33 cellular contexts compared by ENCODE assay signal in genomic region chr1:40431385-40431784, GRCh38.
"Had no signal": no experiment of that assay in that cellular context is flagged by ENCODE, and none has a peak within 500 bp of the region (broad histone marks: within the 10 kb centered on the region; RNA-seq: fewer than 3 reads in every experiment).

No MANE protein-coding gene starts in this region.

- H3K9me3 ChIP-seq: adrenal gland, body of pancreas, breast epithelium had no signal

- H3K4me1 ChIP-seq: adrenal gland, body of pancreas, breast epithelium had no signal

- H3K27me3 Mint-ChIP-seq: activated B cell treated with CpG ODN at 0.5 μM for 24 hours; activated CD4-positive, alpha-beta memory T cell treated with anti-CD3 and anti-CD28 coated beads for 36 hours; activated CD4-positive, alpha-beta T cell treated with anti-CD3 and anti-CD28 coated beads, Interleukin-2, amount 10 ng/mL, durations not matched to agents 24 days and 14 days; activated CD8-positive, alpha-beta T cell treated with anti-CD3 and anti-CD28 coated beads for 36 hours; activated naive CD8-positive, alpha-beta T cell treated with anti-CD3 and anti-CD28 coated beads for 36 hours; activated T-cell treated with anti-CD3 and anti-CD28 coated beads, Interleukin-2, amount 50 U/mL, for 24 hours; activated T-helper 17 cell treated with anti-CD3 and anti-CD28 coated beads, Interleukin-2, amount 50 U/mL, for 72 hours; T-cell; T-helper 17 cell had no signal

- ATAC-seq: activated CD8-positive, alpha-beta T cell treated with anti-CD3 and anti-CD28 coated beads for 36 hours; activated naive CD4-positive, alpha-beta T cell treated with anti-CD3 and anti-CD28 coated beads, Interleukin-2, amount 50 U/mL, for 72 hours; activated T-helper 17 cell treated with anti-CD3 and anti-CD28 coated beads, Interleukin-2, amount 50 U/mL, for 72 hours; body of pancreas; T-cell; T-helper 17 cell had no signal

- H3K27ac ChIP-seq: adrenal gland, body of pancreas, brain microvascular endothelial cell, breast epithelium, VCaP had no signal

- H3K4me3 Mint-ChIP-seq: activated B cell treated with CpG ODN at 0.5 μM for 24 hours; activated CD4-positive, alpha-beta memory T cell treated with anti-CD3 and anti-CD28 coated beads for 36 hours; activated CD4-positive, alpha-beta T cell treated with anti-CD3 and anti-CD28 coated beads, Interleukin-2, amount 10 ng/mL, durations not matched to agents 24 days and 14 days; activated CD8-positive, alpha-beta T cell treated with anti-CD3 and anti-CD28 coated beads for 36 hours; activated naive CD8-positive, alpha-beta T cell treated with anti-CD3 and anti-CD28 coated beads for 36 hours; activated T-cell treated with anti-CD3 and anti-CD28 coated beads, Interleukin-2, amount 50 U/mL, for 24 hours; activated T-helper 1 cell treated with anti-CD3 and anti-CD28 coated beads, Interleukin-12 subunit alpha, Interleukin-12 subunit beta, Interleukin-2, Interleukin-4 antibody, amounts not matched to agents 30 ng/mL and 10 ng/mL and 1 ng/mL, durations not matched to agents 14 hours and 24 hours and 36 hours; activated T-helper 17 cell treated with anti-CD3 and anti-CD28 coated beads, Interleukin-2, amount 50 U/mL, for 72 hours; T-cell; T-helper 17 cell; T-helper 2 cell treated with Interferon-gamma antibody and Interleukin-4, amounts not matched to agents 5 μg/mL and 100 μg/mL, for 36 hours had no signal

- H3K27me3 ChIP-seq: adrenal gland, body of pancreas, brain microvascular endothelial cell, breast epithelium had no signal

- DNase-seq: activated B cell treated with CpG ODN at 0.5 μM for 24 hours; activated CD4-positive, alpha-beta memory T cell treated with anti-CD3 and anti-CD28 coated beads for 36 hours; activated CD4-positive, alpha-beta T cell treated with anti-CD3 and anti-CD28 coated beads for 4 hours; activated CD4-positive, alpha-beta T cell treated with anti-CD3 and anti-CD28 coated beads, Interleukin-2, amount 10 ng/mL, durations not matched to agents 24 days and 14 days; activated CD4-positive, alpha-beta T cell treated with anti-CD3 and anti-CD28 coated beads, Interleukin-2, amount 50 U/mL, for 1 hour; activated CD4-positive, alpha-beta T cell treated with anti-CD3 and anti-CD28 coated beads, Interleukin-2, amount 50 U/mL, for 4 hours; activated CD4-positive, CD25-positive, alpha-beta regulatory T cell treated with anti-CD3 and anti-CD28 coated beads, Interleukin-2, amount 50 U/mL, for 72 hours; activated CD8-positive, alpha-beta memory T cell treated with anti-CD3 and anti-CD28 coated beads, Interleukin-2, amount 50 U/mL, for 4 hours; activated CD8-positive, alpha-beta T cell treated with anti-CD3 and anti-CD28 coated beads for 36 hours; activated effector memory CD4-positive, alpha-beta T cell treated with anti-CD3 and anti-CD28 coated beads, Interleukin-2, amount 50 U/mL, for 16 hours; activated gamma-delta T cell treated with Interleukin-2 at 50 U/mL for 16 hours; activated naive CD4-positive, alpha-beta T cell; activated naive CD4-positive, alpha-beta T cell treated with anti-CD3 and anti-CD28 coated beads, Interleukin-2, amount 50 U/mL, for 16 hours; activated naive CD8-positive, alpha-beta T cell treated with anti-CD3 and anti-CD28 coated beads for 36 hours; activated T-cell treated with anti-CD3 and anti-CD28 coated beads, Interleukin-2, amount 50 U/mL, for 24 hours; activated T-cell treated with anti-CD3 and anti-CD28 coated beads, Interleukin-2, amount 50 U/mL, for 48 hours; adrenal gland; amniotic stem cell; aorta; body of pancreas; brain microvascular endothelial cell; central memory CD4-positive, alpha-beta T cell; T-cell; T-helper 17 cell; T-helper 9 cell had no signal

- H3K4me3 ChIP-seq: adrenal gland, body of pancreas, breast epithelium had no signal

- H3K36me3 ChIP-seq: adrenal gland, brain microvascular endothelial cell, breast epithelium had no signal

- H3K4me1 Mint-ChIP-seq: activated B cell treated with CpG ODN at 0.5 μM for 24 hours; activated T-helper 17 cell treated with anti-CD3 and anti-CD28 coated beads, Interleukin-2, amount 50 U/mL, for 72 hours; T-cell; T-helper 17 cell had no signal

- H3K9me3 Mint-ChIP-seq: activated B cell treated with CpG ODN at 0.5 μM for 24 hours; activated CD4-positive, alpha-beta memory T cell treated with anti-CD3 and anti-CD28 coated beads for 36 hours; activated CD8-positive, alpha-beta T cell treated with anti-CD3 and anti-CD28 coated beads for 36 hours; activated naive CD4-positive, alpha-beta T cell treated with anti-CD3 and anti-CD28 coated beads, Interleukin-2, amount 50 U/mL, for 72 hours; activated T-cell treated with anti-CD3 and anti-CD28 coated beads, Interleukin-2, amount 50 U/mL, for 24 hours; activated T-helper 1 cell treated with anti-CD3 and anti-CD28 coated beads, Interleukin-12 subunit alpha, Interleukin-12 subunit beta, Interleukin-2, Interleukin-4 antibody, amounts not matched to agents 30 ng/mL and 10 ng/mL and 1 ng/mL, durations not matched to agents 14 hours and 24 hours and 36 hours; activated T-helper 17 cell treated with anti-CD3 and anti-CD28 coated beads, Interleukin-2, amount 50 U/mL, for 72 hours; T-cell had no signal

- FAIRE-seq: astrocyte, TTC549 had no signal

- H3K27ac Mint-ChIP-seq: activated B cell treated with CpG ODN at 0.5 μM for 24 hours; activated CD4-positive, alpha-beta memory T cell treated with anti-CD3 and anti-CD28 coated beads for 36 hours; activated CD4-positive, alpha-beta T cell treated with anti-CD3 and anti-CD28 coated beads, Interleukin-2, amount 10 ng/mL, durations not matched to agents 24 days and 14 days; activated CD8-positive, alpha-beta T cell treated with anti-CD3 and anti-CD28 coated beads for 36 hours; activated naive CD4-positive, alpha-beta T cell treated with anti-CD3 and anti-CD28 coated beads, Interleukin-2, amount 50 U/mL, for 72 hours; activated naive CD8-positive, alpha-beta T cell treated with anti-CD3 and anti-CD28 coated beads for 36 hours; activated T-cell treated with anti-CD3 and anti-CD28 coated beads, Interleukin-2, amount 50 U/mL, for 24 hours; activated T-helper 1 cell treated with anti-CD3 and anti-CD28 coated beads, Interleukin-12 subunit alpha, Interleukin-12 subunit beta, Interleukin-2, Interleukin-4 antibody, amounts not matched to agents 30 ng/mL and 10 ng/mL and 1 ng/mL, durations not matched to agents 14 hours and 24 hours and 36 hours; activated T-helper 17 cell treated with anti-CD3 and anti-CD28 coated beads, Interleukin-2, amount 50 U/mL, for 72 hours; T-cell; T-helper 2 cell treated with Interferon-gamma antibody and Interleukin-4, amounts not matched to agents 5 μg/mL and 100 μg/mL, for 36 hours had no signal
